In the genomic region with DNA sequence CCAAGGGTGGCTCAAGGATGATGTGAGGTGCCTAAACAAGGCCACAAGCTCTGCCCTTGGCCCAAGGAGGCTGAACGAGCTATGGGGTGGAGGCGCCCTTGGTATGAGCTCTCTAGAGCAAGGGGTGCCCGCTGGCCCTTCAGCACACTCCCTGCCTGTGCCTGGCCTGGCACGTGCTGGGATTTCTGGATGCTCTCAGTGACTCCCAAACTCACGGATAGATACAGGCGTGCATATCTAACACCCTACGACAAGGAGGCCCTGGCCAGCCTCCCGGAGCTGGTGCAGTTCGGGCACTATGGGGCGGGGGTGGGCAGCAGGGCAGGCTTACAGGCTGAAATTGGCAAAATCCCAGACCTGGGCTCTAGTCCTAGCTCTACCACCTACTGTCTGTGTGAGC, we compare ENCODE assay signal across 1 cellular context.
TF ChIP-seq lines count a peak whose summit lies in the region.

No MANE protein-coding gene starts in this region.

TF ChIP-seq in H1, 55 proteins besides CTCF, POLR2A, EP300 and RAD21 (continued from another document):
- TF ChIP-seq TCF12 (IDR thresholded peaks at IDR 0.05; ENCODE audit: low read depth, low read length): no peak
